In the genomic region with DNA sequence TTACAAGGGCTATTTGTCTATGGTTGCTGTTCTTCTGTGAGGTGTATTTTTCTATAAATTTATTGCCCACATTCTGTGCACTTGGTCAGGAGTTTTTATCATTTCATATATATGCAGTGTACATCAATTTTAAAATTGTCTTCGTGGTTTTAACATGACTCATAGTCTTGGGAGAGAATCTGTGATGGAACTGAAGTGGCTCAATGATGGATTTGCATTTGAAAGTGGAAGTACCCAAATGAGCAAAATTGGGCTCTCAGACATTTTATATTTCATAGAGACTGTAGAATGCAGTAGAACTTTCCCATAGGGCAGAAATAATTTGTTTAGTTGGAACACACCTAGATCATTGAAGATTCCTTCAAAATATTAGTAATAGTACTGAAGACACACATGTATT, we compare ENCODE assay signal across 8 cellular contexts. TPM values are rescaled to one million over a fixed set of nuclear protein-coding genes. Genes with fewer than 3 reads are reported as not detected.
DNase-seq lines count a peak whose midpoint lies in the region; ATAC-seq, FAIRE-seq and TF ChIP-seq lines count a peak whose summit lies in the region.

No MANE protein-coding gene starts in this region.

- peaks cover 28% of the 10 kb centered on the region for H3K36me3 Mint-ChIP-seq in activated B cell treated with CpG ODN at 0.5 μM for 24 hours (ENCODE audit: low read depth)

- peak in 1 of 2 experiments; percentile 7 for DNase-seq in A549 (ENCODE audit: low read depth in 1 of 2, low spot score in 1 of 2)
- DNase-seq in activated B cell treated with CpG ODN at 0.5 μM for 24 hours = no peak
- DNase-seq in activated gamma-delta T cell treated with Interleukin-2 at 50 U/mL for 16 hours = no peak
- no peak for DNase-seq in substantia nigra (lab: John Stamatoyannopoulos, UW)

- no peaks in the 10 kb centered on the region for H3K27me3 ChIP-seq in skeletal muscle satellite cell (ENCODE audit: control insufficient read depth, insufficient read depth, low read length)

- H3K27ac ChIP-seq in A549 (no peak overlapping the region), substantia nigra (ENCODE audit: low read depth, low read length, poor library complexity, severe bottlenecking) (no peak overlapping the region)

- CTCF ChIA-PET in A549 (lab: Yijun Ruan, JAX) = interaction anchor here (3.6 kb wide), 1 partner anchor 10 kb away, joined by 24 read pairs; no protein-coding TSS in a partner anchor
- CTCF ChIA-PET in activated B cell treated with CpG ODN at 0.5 μM for 24 hours (lab: Charles Lee) = no interaction called here

- intact Hi-C loops in activated B cell treated with CpG ODN at 0.5 μM for 24 hours (cut with micrococcal nuclease) = loop anchor here (1.0 to 5.0 kb wide), 2 partner anchors 10 to 362 kb away; no protein-coding TSS in a partner anchor

- TF ChIP-seq CTCF in A549 (IDR thresholded peaks at IDR 0.05) (no peak), activated B cell treated with CpG ODN at 0.5 μM for 24 hours (IDR thresholded peaks at IDR 0.05) (no peak)

- H3K27me3 Mint-ChIP-seq in activated B cell treated with CpG ODN at 0.5 μM for 24 hours = no peaks in the 10 kb centered on the region

- no peaks in the 10 kb centered on the region for H3K9me3 ChIP-seq in A549
- H3K9me3 ChIP-seq in skeletal muscle satellite cell (replicated peaks; ENCODE audit: low read length) = no peaks in the 10 kb centered on the region

- peak overlapping the region; percentile 75 for H3K4me3 Mint-ChIP-seq in activated B cell treated with CpG ODN at 0.5 μM for 24 hours

- WGBS in A549 (ENCODE audit: missing lambda C conversion rate) = 33% methylated on average over 1 of the region's 1 CpG

- TF ChIP-seq RAD21 in A549 (conservative IDR thresholded peaks at IDR 0.05 in 1 of 2, IDR thresholded peaks at IDR 0.05 in 1 of 2) = no peak

- peaks cover 5% of the 10 kb centered on the region for H3K36me3 ChIP-seq in skeletal muscle satellite cell (ENCODE audit: insufficient read depth, low read length)

- no peak for FAIRE-seq in A549 (lab: Jason Lieb, UNC)

- peak overlapping the region; percentile 6; the same call in 1 of the 3 replicates for H3K4me2 ChIP-seq in A549
- peak overlapping the region; percentile 20 for H3K4me2 ChIP-seq in skeletal muscle satellite cell (ENCODE audit: low read length)

- peaks cover 26% of the 10 kb centered on the region; the same call in 2 of the 3 replicates for H3K4me1 ChIP-seq in A549
- peaks cover 27% of the 10 kb centered on the region for H3K4me1 ChIP-seq in skeletal muscle satellite cell (ENCODE audit: control insufficient read depth, insufficient read depth, low read length)

- no peaks in the 10 kb centered on the region for H3K9me3 Mint-ChIP-seq in activated B cell treated with CpG ODN at 0.5 μM for 24 hours

- peaks cover 45% of the 10 kb centered on the region for H3K4me1 Mint-ChIP-seq in activated B cell treated with CpG ODN at 0.5 μM for 24 hours

- H3K27ac Mint-ChIP-seq in activated B cell treated with CpG ODN at 0.5 μM for 24 hours = peak overlapping the region; percentile 81

- POLR2A ChIA-PET in A549 (lab: Yijun Ruan, JAX) (interaction anchor here (0.6 kb wide), 1 partner anchor 54 kb away, joined by 3 read pairs; no protein-coding TSS in a partner anchor), activated B cell treated with CpG ODN at 0.5 μM for 24 hours (lab: Charles Lee) (interaction anchor here (0.6 to 2.9 kb wide), 3 partner anchors 61 to 587 kb away, joined by 3 to 17 read pairs (median 5); partner anchors contain the start of genes G2E3 and HECTD1)

- no peak for TF ChIP-seq EP300 in A549 (IDR thresholded peaks at IDR 0.05)

- H3K4me3 ChIP-seq in A549 (no peak overlapping the region), skeletal muscle satellite cell (ENCODE audit: low read length) (no peak overlapping the region)

- TF ChIP-seq POLR2A in A549 (IDR thresholded peaks at IDR 0.05; ENCODE audit: low read length) = no peak

- ATAC-seq in A549 (no peak), GM19025 (IDR thresholded peaks at IDR 0.05; ENCODE audit: low read depth, unreplicated experiment) (peak; percentile 22), HG03342 (IDR thresholded peaks at IDR 0.05; ENCODE audit: unreplicated experiment) (peak; percentile 40), activated B cell treated with CpG ODN at 0.5 μM for 24 hours (ENCODE audit: low read depth) (peak; percentile 20), HG02840 (IDR thresholded peaks at IDR 0.05; ENCODE audit: low FRiP score, unreplicated experiment) (no peak)

- no peak overlapping the region for H3K9ac ChIP-seq in skeletal muscle satellite cell (ENCODE audit: low read depth, low read length)

TF ChIP-seq in A549, 52 proteins besides CTCF, POLR2A, EP300 and RAD21:
- TF ChIP-seq EHMT2 (IDR thresholded peaks at IDR 0.05; ENCODE audit: low read depth) = no peak
- no peak for TF ChIP-seq FOSL2 (IDR thresholded peaks at IDR 0.05)
- peak; percentile 46; the same call in 1 of the 2 replicates for TF ChIP-seq FOSL2 (CRISPR knock-in tag; IDR thresholded peaks at IDR 0.05)

RNA-seq across cellular contexts. Expression of gene SCFD1, which starts 1.9 kb away (rescaled TPM):
- polyA plus RNA-seq in A549 (2011; rRNA removed) (107 and 158 TPM in 2 replicates), A549 (2017; fragmentation: RNase III; extraction: RNeasy Plus Mini Kit Qiagen cat#74134 plus additional on column Dnase treatment) (52.1 to 54.6 TPM (median 54.0 TPM) in 3 replicates)
- 19.3 and 20.6 TPM in 2 replicates for polyA plus RNA-seq in A549 (2012; cell fraction: cytosol; rRNA removed)
- polyA plus RNA-seq in A549 (2012; cell fraction: nucleus; rRNA removed) = 10.4 and 18.1 TPM in 2 replicates
- polyA minus RNA-seq in A549 (2011; rRNA and poly(A)+ RNA removed) = 36.1 and 46.5 TPM in 2 replicates
- 70.1 and 83.6 TPM in 2 replicates for total RNA-seq in activated B cell treated with CpG ODN at 0.5 μM for 24 hours
- total RNA-seq in skeletal muscle satellite cell (2012; rRNA removed) = 103 and 105 TPM in 2 replicates

Comparison
In these comparisons a context has a peak if more than half of its experiments do, and no peak if none do; other contexts are left out.
1. ATAC-seq: peak in GM19025 (single experiment), HG03342 (single experiment) and activated B cell treated with CpG ODN at 0.5 μM for 24 hours (single experiment); none in A549 (0 of 2) and HG02840 (single experiment).